25 cellular contexts compared by ENCODE assay signal in genomic region chr7:142334806-142335205, GRCh38.
"Had no signal": no experiment of that assay in that cellular context is flagged by ENCODE, and none has a peak within 500 bp of the region (broad histone marks: within the 10 kb centered on the region; RNA-seq: fewer than 3 reads in every experiment).

No MANE protein-coding gene starts in this region.

- H3K4me3 ChIP-seq: body of pancreas, coronary artery, heart right ventricle, pancreas, prostate gland, sigmoid colon, stomach, testis had no signal

- DNase-seq: activated CD4-positive, alpha-beta memory T cell treated with anti-CD3 and anti-CD28 coated beads, Interleukin-2, amount 10 ng/mL, durations not matched to agents 7 days and 5 days; activated CD4-positive, alpha-beta T cell treated with anti-CD3 and anti-CD28 coated beads, Interleukin-2, amount 10 ng/mL, durations not matched to agents 7 days and 5 days; activated CD4-positive, CD25-positive, alpha-beta regulatory T cell treated with anti-CD3 and anti-CD28 coated beads, Interleukin-2, amount 50 U/mL, for 72 hours; activated CD8-positive, alpha-beta memory T cell treated with anti-CD3 and anti-CD28 coated beads, Interleukin-2, amount 50 U/mL, for 48 hours; activated naive CD4-positive, alpha-beta T cell; activated T-cell treated with anti-CD3 and anti-CD28 coated beads, Interleukin-2, amount 50 U/mL, for 48 hours; aorta; body of pancreas; cerebellar nuclear complex; heart right ventricle; kidney glomerular epithelial cell; left ventricle myocardium superior; nephron progenitor cell; pancreas; retina; sigmoid colon; stimulated activated CD4-positive, alpha-beta T cell treated with anti-CD3 and anti-CD28 coated beads, Interleukin-15, amount 100 ng/mL, for 24 hours; stimulated activated CD4-positive, alpha-beta T cell treated with anti-CD3 and anti-CD28 coated beads, Interleukin-2, amount 100 ng/mL, for 24 hours; stimulated activated naive B cell treated with anti-CD40 and anti-IgM and Interleukin-4, amounts not matched to agents 10 μg/mL and 1 μg/mL and 100 μg/mL, for 72 hours; stomach; T1000; testis had no signal

- H3K4me1 Mint-ChIP-seq: activated CD4-positive, alpha-beta T cell treated with anti-CD3 and anti-CD28 coated beads, Interleukin-2, amount 10 ng/mL, durations not matched to agents 7 days and 5 days; stimulated activated naive B cell treated with anti-CD40 and anti-IgM and Interleukin-4, amounts not matched to agents 10 μg/mL and 1 μg/mL and 100 μg/mL, for 72 hours had no signal

- H3K27ac ChIP-seq: body of pancreas, heart right ventricle, pancreas, prostate gland, sigmoid colon, stomach had no signal

- H3K9me3 Mint-ChIP-seq: activated CD4-positive, alpha-beta memory T cell treated with anti-CD3 and anti-CD28 coated beads, Interleukin-2, amount 10 ng/mL, durations not matched to agents 7 days and 5 days; activated CD4-positive, alpha-beta T cell treated with anti-CD3 and anti-CD28 coated beads, Interleukin-2, amount 10 ng/mL, durations not matched to agents 7 days and 5 days; activated naive CD4-positive, alpha-beta T cell treated with anti-CD3 and anti-CD28 coated beads, Interleukin-2, amount 50 U/mL, for 72 hours; nephron progenitor cell; stimulated activated naive B cell treated with anti-CD40 and anti-IgM and Interleukin-4, amounts not matched to agents 10 μg/mL and 1 μg/mL and 100 μg/mL, for 72 hours had no signal

- ATAC-seq: activated naive CD4-positive, alpha-beta T cell treated with anti-CD3 and anti-CD28 coated beads, Interleukin-2, amount 50 U/mL, for 72 hours; body of pancreas; left ventricle myocardium superior; pancreas; stimulated activated naive B cell treated with anti-CD40 and anti-IgM and Interleukin-4, amounts not matched to agents 10 μg/mL and 1 μg/mL and 100 μg/mL, for 72 hours had no signal

- H3K4me3 Mint-ChIP-seq: activated CD4-positive, alpha-beta memory T cell treated with anti-CD3 and anti-CD28 coated beads, Interleukin-2, amount 10 ng/mL, durations not matched to agents 7 days and 5 days; activated CD4-positive, alpha-beta T cell treated with anti-CD3 and anti-CD28 coated beads, Interleukin-2, amount 10 ng/mL, durations not matched to agents 7 days and 5 days; nephron progenitor cell; stimulated activated naive B cell treated with anti-CD40 and anti-IgM and Interleukin-4, amounts not matched to agents 10 μg/mL and 1 μg/mL and 100 μg/mL, for 72 hours had no signal

- H3K4me1 ChIP-seq: body of pancreas, heart right ventricle, pancreas, prostate gland, sigmoid colon, stomach, testis had no signal

- H3K36me3 ChIP-seq: heart right ventricle, pancreas, prostate gland, sigmoid colon, stomach had no signal

- H3K36me3 Mint-ChIP-seq: activated naive CD4-positive, alpha-beta T cell treated with anti-CD3 and anti-CD28 coated beads, Interleukin-2, amount 50 U/mL, for 72 hours; stimulated activated naive B cell treated with anti-CD40 and anti-IgM and Interleukin-4, amounts not matched to agents 10 μg/mL and 1 μg/mL and 100 μg/mL, for 72 hours had no signal

- H3K27ac Mint-ChIP-seq: activated CD4-positive, alpha-beta memory T cell treated with anti-CD3 and anti-CD28 coated beads, Interleukin-2, amount 10 ng/mL, durations not matched to agents 7 days and 5 days; activated CD4-positive, alpha-beta T cell treated with anti-CD3 and anti-CD28 coated beads, Interleukin-2, amount 10 ng/mL, durations not matched to agents 7 days and 5 days; activated naive CD4-positive, alpha-beta T cell treated with anti-CD3 and anti-CD28 coated beads, Interleukin-2, amount 50 U/mL, for 72 hours; nephron progenitor cell; stimulated activated naive B cell treated with anti-CD40 and anti-IgM and Interleukin-4, amounts not matched to agents 10 μg/mL and 1 μg/mL and 100 μg/mL, for 72 hours had no signal

- H3K27me3 ChIP-seq: body of pancreas, pancreas, sigmoid colon, testis had no signal

- H3K9me3 ChIP-seq: body of pancreas, heart right ventricle, pancreas, prostate gland, sigmoid colon, stomach, testis had no signal
